In the genomic region with DNA sequence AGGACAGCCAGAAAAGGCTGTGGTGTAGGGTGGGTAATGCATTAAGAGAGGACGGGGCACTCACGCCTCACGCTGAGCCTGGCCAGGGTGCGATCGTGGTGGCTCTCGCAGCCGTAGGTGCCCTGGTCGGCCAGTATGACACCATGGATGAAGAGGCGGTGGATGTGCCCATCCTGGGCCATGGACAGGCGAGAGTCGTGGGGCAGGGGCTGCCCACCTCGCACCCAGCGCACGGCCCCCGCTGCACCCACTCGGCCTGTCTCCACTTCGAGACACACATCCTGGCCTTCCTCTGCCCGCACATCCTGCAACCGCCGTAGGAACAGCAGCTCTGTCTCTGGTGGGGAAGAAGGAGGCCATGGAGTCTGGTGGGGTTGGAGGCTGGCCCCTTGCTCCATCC, we compare ENCODE assay signal across 26 cellular contexts. TPM values are rescaled to one million over a fixed set of nuclear protein-coding genes. Genes with fewer than 3 reads are reported as not detected.
"Had no signal": no experiment of that assay in that cellular context is flagged by ENCODE, and none has a peak within 500 bp of the region (broad histone marks: within the 10 kb centered on the region; RNA-seq: fewer than 3 reads in every experiment).

No MANE protein-coding gene starts in this region.

- H3K27ac ChIP-seq: left ventricle myocardium inferior, lower lobe of right lung, neutrophil, parathyroid adenoma, psoas muscle, sigmoid colon, spleen, tibial nerve, uterus had no signal

- FAIRE-seq: keratinocyte, small intestine had no signal

- H3K9ac ChIP-seq: parathyroid adenoma had no signal

- H3K9me3 ChIP-seq: left ventricle myocardium inferior, lower lobe of right lung, neutrophil, psoas muscle, sigmoid colon, spleen, tibial nerve, uterus had no signal

- H3K4me3 Mint-ChIP-seq: stimulated activated effector memory CD8-positive, alpha-beta T cell treated with anti-CD3 and anti-CD28 coated beads, Interleukin-12 subunit alpha, Interleukin-12 subunit beta, amount 100 ng/mL, for 72 hours; stimulated activated naive CD8-positive, alpha-beta T cell treated with anti-CD3 and anti-CD28 coated beads, Interleukin-15, Interleukin-2, amounts not matched to agents 100 ng/mL and 50 ng/mL, for 24 hours; type B pancreatic cell had no signal

- H3K4me3 ChIP-seq: left ventricle myocardium inferior, lower lobe of right lung, psoas muscle, sigmoid colon, spleen, tibial nerve, uterus had no signal

- H3K9me3 Mint-ChIP-seq: naive thymus-derived CD8-positive, alpha-beta T cell; nephron; neural crest cell; stimulated activated effector memory CD8-positive, alpha-beta T cell treated with anti-CD3 and anti-CD28 coated beads, Interleukin-12 subunit alpha, Interleukin-12 subunit beta, amount 100 ng/mL, for 72 hours; stimulated activated naive CD8-positive, alpha-beta T cell treated with anti-CD3 and anti-CD28 coated beads, Interleukin-15, Interleukin-2, amounts not matched to agents 100 ng/mL and 50 ng/mL, for 24 hours; type B pancreatic cell had no signal

- DNase-seq: hippocampal formation; left ventricle myocardium inferior; lower lobe of right lung; mammary epithelial cell; mesenchymal stem cell; occipital lobe; sigmoid colon; small intestine; stimulated activated CD4-positive, alpha-beta T cell treated with anti-CD3 and anti-CD28 coated beads, Interleukin-4, amount 100 ng/mL, for 24 hours; stimulated activated naive CD4-positive, alpha-beta T cell; uterus had no signal

- ATAC-seq: lower lobe of right lung; naive thymus-derived CD8-positive, alpha-beta T cell; psoas muscle; stimulated activated effector memory CD8-positive, alpha-beta T cell treated with anti-CD3 and anti-CD28 coated beads, Interleukin-12 subunit alpha, Interleukin-12 subunit beta, amount 100 ng/mL, for 72 hours had no signal

- H3K36me3 ChIP-seq: lower lobe of right lung, neutrophil, spleen, uterus had no signal

- H3K36me3 Mint-ChIP-seq: naive thymus-derived CD8-positive, alpha-beta T cell; stimulated activated effector memory CD8-positive, alpha-beta T cell treated with anti-CD3 and anti-CD28 coated beads, Interleukin-12 subunit alpha, Interleukin-12 subunit beta, amount 100 ng/mL, for 72 hours had no signal

- H3K27me3 ChIP-seq: uterus had no signal

RNA-seq across cellular contexts. Expression of gene OBSL1, which starts 15.4 kb away (rescaled TPM):
- polyA plus RNA-seq: naive thymus-derived CD8-positive, alpha-beta T cell had no signal

RNA-seq across cellular contexts. Expression of gene INHA, which starts 16.2 kb away (rescaled TPM):
- total RNA-seq: lower lobe of right lung; naive thymus-derived CD8-positive, alpha-beta T cell; neural crest cell; occipital lobe; temporal lobe had no signal
- polyA plus RNA-seq: naive thymus-derived CD8-positive, alpha-beta T cell had no signal

RNA-seq across cellular contexts. Expression of gene ASIC4, which starts 41.7 kb away (rescaled TPM):
- total RNA-seq: left ventricle myocardium inferior, mucosa of gallbladder, subcutaneous adipose tissue had no signal
- polyA plus RNA-seq: keratinocyte; naive thymus-derived CD8-positive, alpha-beta T cell had no signal
